ENCODE assay signal across 1 cellular context in the genomic region with DNA sequence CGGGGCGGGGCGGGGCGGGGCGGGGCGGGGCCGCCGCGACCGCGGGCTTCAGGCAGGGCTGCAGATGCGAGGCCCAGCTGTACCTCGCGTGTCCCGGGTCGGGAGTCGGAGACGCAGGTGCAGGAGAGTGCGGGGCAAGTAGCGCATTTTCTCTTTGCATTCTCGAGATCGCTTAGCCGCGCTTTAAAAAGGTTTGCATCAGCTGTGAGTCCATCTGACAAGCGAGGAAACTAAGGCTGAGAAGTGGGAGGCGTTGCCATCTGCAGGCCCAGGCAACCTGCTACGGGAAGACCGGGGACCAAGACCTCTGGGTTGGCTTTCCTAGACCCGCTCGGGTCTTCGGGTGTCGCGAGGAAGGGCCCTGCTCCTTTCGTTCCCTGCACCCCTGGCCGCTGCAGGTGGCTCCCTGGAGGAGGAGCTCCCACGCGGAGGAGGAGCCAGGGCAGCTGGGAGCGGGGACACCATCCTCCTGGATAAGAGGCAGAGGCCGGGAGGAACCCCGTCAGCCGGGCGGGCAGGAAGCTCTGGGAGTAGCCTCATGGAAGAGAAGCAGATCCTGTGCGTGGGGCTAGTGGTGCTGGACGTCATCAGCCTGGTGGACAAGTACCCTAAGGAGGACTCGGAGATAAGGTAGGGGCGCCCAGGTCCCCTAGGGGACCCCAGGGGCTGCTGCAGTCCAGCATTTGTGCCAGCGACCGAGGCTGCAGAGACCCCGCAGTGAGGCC.
TF ChIP-seq lines count a peak whose summit lies in the region.

Gene KHK (plus strand): TSS at position 51 of the 725 bp plus-strand sequence. CDS start 488 bp downstream, at position 539.

TF ChIP-seq in HepG2, 621 proteins besides CTCF, POLR2A, EP300 and RAD21 (continued from another document and continues in another):
- TF ChIP-seq ZNF800 (CRISPR knock-in tag; IDR thresholded peaks at IDR 0.05), result peak; percentile 30
- peak; percentile 23; the same call in 1 of the 2 replicates for TF ChIP-seq ZNF678 (CRISPR knock-in tag; IDR thresholded peaks at IDR 0.05)
- peak; percentile 49 for TF ChIP-seq DMAP1 (CRISPR knock-in tag; IDR thresholded peaks at IDR 0.05)
- TF ChIP-seq POGK (CRISPR knock-in tag; conservative IDR thresholded peaks at IDR 0.05), result peak; percentile 84; the same call in 1 of the 2 replicates
- no peak for TF ChIP-seq ZBTB3 (CRISPR knock-in tag; IDR thresholded peaks at IDR 0.05; ENCODE audit: borderline replicate concordance, low read depth)
- TF ChIP-seq SMAD9 (CRISPR knock-in tag; IDR thresholded peaks at IDR 0.05), result no peak
- no peak for TF ChIP-seq DR1 (CRISPR knock-in tag; IDR thresholded peaks at IDR 0.05)
- no peak for TF ChIP-seq ZNF329 (CRISPR knock-in tag; IDR thresholded peaks at IDR 0.05; ENCODE audit: low read depth)
- 0 out of 2 replicates have a peak, but pooled peaks have one; percentile 46 for TF ChIP-seq ZNF569 (CRISPR knock-in tag; IDR thresholded peaks at IDR 0.05; ENCODE audit: borderline replicate concordance)
- TF ChIP-seq ARHGAP35 (CRISPR knock-in tag; IDR thresholded peaks at IDR 0.05; ENCODE audit: borderline replicate concordance), result peak; percentile 37; the same call in 1 of the 2 replicates
- TF ChIP-seq SIX4 (CRISPR knock-in tag; IDR thresholded peaks at IDR 0.05), result 0 out of 2 replicates have a peak, but pooled peaks have one; percentile 7
- TF ChIP-seq ZNF687 (CRISPR knock-in tag; IDR thresholded peaks at IDR 0.05), result peak; percentile 93
- TF ChIP-seq MAZ (IDR thresholded peaks at IDR 0.05; ENCODE audit: borderline replicate concordance, low read depth, low read length), result no peak
- TF ChIP-seq MAZ (CRISPR knock-in tag; IDR thresholded peaks at IDR 0.05; ENCODE audit: low read depth), result peak; percentile 74; the same call in 1 of the 2 replicates
- 0 out of 2 replicates have a peak, but pooled peaks have one; percentile 52 for TF ChIP-seq ZNF335 (CRISPR knock-in tag; IDR thresholded peaks at IDR 0.05)
- TF ChIP-seq, protein P1, sequence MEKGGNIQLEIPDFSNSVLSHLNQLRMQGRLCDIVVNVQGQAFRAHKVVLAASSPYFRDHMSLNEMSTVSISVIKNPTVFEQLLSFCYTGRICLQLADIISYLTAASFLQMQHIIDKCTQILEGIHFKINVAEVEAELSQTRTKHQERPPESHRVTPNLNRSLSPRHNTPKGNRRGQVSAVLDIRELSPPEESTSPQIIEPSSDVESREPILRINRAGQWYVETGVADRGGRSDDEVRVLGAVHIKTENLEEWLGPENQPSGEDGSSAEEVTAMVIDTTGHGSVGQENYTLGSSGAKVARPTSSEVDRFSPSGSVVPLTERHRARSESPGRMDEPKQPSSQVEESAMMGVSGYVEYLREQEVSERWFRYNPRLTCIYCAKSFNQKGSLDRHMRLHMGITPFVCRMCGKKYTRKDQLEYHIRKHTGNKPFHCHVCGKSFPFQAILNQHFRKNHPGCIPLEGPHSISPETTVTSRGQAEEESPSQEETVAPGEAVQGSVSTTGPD (CRISPR knock-in tag; IDR thresholded peaks at IDR 0.05), result peak; percentile 68; the same call in 1 of the 2 replicates
- TF ChIP-seq, protein P2, sequence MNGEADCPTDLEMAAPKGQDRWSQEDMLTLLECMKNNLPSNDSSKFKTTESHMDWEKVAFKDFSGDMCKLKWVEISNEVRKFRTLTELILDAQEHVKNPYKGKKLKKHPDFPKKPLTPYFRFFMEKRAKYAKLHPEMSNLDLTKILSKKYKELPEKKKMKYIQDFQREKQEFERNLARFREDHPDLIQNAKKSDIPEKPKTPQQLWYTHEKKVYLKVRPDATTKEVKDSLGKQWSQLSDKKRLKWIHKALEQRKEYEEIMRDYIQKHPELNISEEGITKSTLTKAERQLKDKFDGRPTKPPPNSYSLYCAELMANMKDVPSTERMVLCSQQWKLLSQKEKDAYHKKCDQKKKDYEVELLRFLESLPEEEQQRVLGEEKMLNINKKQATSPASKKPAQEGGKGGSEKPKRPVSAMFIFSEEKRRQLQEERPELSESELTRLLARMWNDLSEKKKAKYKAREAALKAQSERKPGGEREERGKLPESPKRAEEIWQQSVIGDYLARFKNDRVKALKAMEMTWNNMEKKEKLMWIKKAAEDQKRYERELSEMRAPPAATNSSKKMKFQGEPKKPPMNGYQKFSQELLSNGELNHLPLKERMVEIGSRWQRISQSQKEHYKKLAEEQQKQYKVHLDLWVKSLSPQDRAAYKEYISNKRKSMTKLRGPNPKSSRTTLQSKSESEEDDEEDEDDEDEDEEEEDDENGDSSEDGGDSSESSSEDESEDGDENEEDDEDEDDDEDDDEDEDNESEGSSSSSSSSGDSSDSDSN (CRISPR knock-in tag; IDR thresholded peaks at IDR 0.05), result peak; percentile 49; the same call in 1 of the 2 replicates
- TF ChIP-seq NKX3-1 (CRISPR knock-in tag; IDR thresholded peaks at IDR 0.05), result 0 out of 2 replicates have a peak, but pooled peaks have one; percentile 16
- peak; percentile 75 for TF ChIP-seq SAP130 (CRISPR knock-in tag; IDR thresholded peaks at IDR 0.05; ENCODE audit: low read depth)
- 0 out of 2 replicates have a peak, but pooled peaks have one; percentile 36 for TF ChIP-seq ZNF512B (CRISPR knock-in tag; IDR thresholded peaks at IDR 0.05; ENCODE audit: borderline replicate concordance)
- peak; percentile 73; the same call in 1 of the 2 replicates for TF ChIP-seq ZNF354B (CRISPR knock-in tag; IDR thresholded peaks at IDR 0.05)
- TF ChIP-seq CHD2 (IDR thresholded peaks at IDR 0.05; ENCODE audit: low read depth, low read length), result 0 out of 2 replicates have a peak, but pooled peaks have one; percentile 20
- TF ChIP-seq HHEX (CRISPR knock-in tag; IDR thresholded peaks at IDR 0.05), result no peak
- TF ChIP-seq AGO1 (IDR thresholded peaks at IDR 0.05; ENCODE audit: low read depth, low read length, poor library complexity, severe bottlenecking), result peak; percentile 19
- peak; percentile 12; the same call in 1 of the 2 replicates for TF ChIP-seq ZNF607 (CRISPR knock-in tag; IDR thresholded peaks at IDR 0.05; ENCODE audit: borderline replicate concordance)
- peak; percentile 13; the same call in 1 of the 2 replicates for TF ChIP-seq THAP11 (CRISPR knock-in tag; IDR thresholded peaks at IDR 0.05)
- peak; percentile 10; the same call in 1 of the 2 replicates for TF ChIP-seq TFDP2 (CRISPR knock-in tag; IDR thresholded peaks at IDR 0.05)
- TF ChIP-seq GATAD2A (CRISPR knock-in tag; IDR thresholded peaks at IDR 0.05), result peak; percentile 25; the same call in 1 of the 2 replicates
- peak; percentile 72; the same call in 1 of the 2 replicates for TF ChIP-seq ZNF501 (CRISPR knock-in tag; IDR thresholded peaks at IDR 0.05)
- TF ChIP-seq, protein P3, sequence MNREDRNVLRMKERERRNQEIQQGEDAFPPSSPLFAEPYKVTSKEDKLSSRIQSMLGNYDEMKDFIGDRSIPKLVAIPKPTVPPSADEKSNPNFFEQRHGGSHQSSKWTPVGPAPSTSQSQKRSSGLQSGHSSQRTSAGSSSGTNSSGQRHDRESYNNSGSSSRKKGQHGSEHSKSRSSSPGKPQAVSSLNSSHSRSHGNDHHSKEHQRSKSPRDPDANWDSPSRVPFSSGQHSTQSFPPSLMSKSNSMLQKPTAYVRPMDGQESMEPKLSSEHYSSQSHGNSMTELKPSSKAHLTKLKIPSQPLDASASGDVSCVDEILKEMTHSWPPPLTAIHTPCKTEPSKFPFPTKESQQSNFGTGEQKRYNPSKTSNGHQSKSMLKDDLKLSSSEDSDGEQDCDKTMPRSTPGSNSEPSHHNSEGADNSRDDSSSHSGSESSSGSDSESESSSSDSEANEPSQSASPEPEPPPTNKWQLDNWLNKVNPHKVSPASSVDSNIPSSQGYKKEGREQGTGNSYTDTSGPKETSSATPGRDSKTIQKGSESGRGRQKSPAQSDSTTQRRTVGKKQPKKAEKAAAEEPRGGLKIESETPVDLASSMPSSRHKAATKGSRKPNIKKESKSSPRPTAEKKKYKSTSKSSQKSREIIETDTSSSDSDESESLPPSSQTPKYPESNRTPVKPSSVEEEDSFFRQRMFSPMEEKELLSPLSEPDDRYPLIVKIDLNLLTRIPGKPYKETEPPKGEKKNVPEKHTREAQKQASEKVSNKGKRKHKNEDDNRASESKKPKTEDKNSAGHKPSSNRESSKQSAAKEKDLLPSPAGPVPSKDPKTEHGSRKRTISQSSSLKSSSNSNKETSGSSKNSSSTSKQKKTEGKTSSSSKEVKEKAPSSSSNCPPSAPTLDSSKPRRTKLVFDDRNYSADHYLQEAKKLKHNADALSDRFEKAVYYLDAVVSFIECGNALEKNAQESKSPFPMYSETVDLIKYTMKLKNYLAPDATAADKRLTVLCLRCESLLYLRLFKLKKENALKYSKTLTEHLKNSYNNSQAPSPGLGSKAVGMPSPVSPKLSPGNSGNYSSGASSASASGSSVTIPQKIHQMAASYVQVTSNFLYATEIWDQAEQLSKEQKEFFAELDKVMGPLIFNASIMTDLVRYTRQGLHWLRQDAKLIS (CRISPR knock-in tag; IDR thresholded peaks at IDR 0.05), result 0 out of 2 replicates have a peak, but pooled peaks have one; percentile 24
- 0 out of 2 replicates have a peak, but pooled peaks have one; percentile 18 for TF ChIP-seq ZNF484 (CRISPR knock-in tag; IDR thresholded peaks at IDR 0.05; ENCODE audit: borderline replicate concordance, low read depth)
- TF ChIP-seq PHF8 (CRISPR knock-in tag; IDR thresholded peaks at IDR 0.05), result peak; percentile 77
- no peak for TF ChIP-seq PPARG (CRISPR knock-in tag; conservative IDR thresholded peaks at IDR 0.05)
